13 cellular contexts compared by ENCODE assay signal in genomic region chr11:57776577-57776976, GRCh38. TPM values are rescaled to one million over a fixed set of nuclear protein-coding genes. Genes with fewer than 3 reads are reported as not detected.
DNase-seq lines count a peak whose midpoint lies in the region; ATAC-seq and TF ChIP-seq lines count a peak whose summit lies in the region.
"Had no signal": no experiment of that assay in that cellular context is flagged by ENCODE, and none has a peak within 500 bp of the region (broad histone marks: within the 10 kb centered on the region; RNA-seq: fewer than 3 reads in every experiment).

No MANE protein-coding gene starts in this region.

- H3K27me3 Mint-ChIP-seq in glutamatergic neuron (ENCODE audit: unreplicated experiment), result peaks cover 6% of the 10 kb centered on the region
- H3K27me3 Mint-ChIP-seq: stimulated activated naive CD8-positive, alpha-beta T cell treated with anti-CD3 and anti-CD28 coated beads, Interleukin-15, Interleukin-2, amounts not matched to agents 100 ng/mL and 50 ng/mL, for 24 hours had no signal

- DNase-seq in AG04450 (ENCODE audit: low read depth, low spot score) (no peak), adrenal gland (no peak), glutamatergic neuron (no peak), sigmoid colon (no peak), NCI-H524 treated with DMSO at 0.1 percent for 48 hours (lab: John Stamatoyannopoulos, UW) (no peak), retina (no peak), globus pallidus (ENCODE audit: low spot score) (no peak)
- DNase-seq: activated CD8-positive, alpha-beta memory T cell treated with anti-CD3 and anti-CD28 coated beads, Interleukin-2, amount 50 U/mL, for 4 hours; BE2C; NCI-H1417 had no signal

- H3K4me3 ChIP-seq in AG04450 (ENCODE audit: low read depth, low read length) (no peak overlapping the region), adrenal gland (no peak overlapping the region), sigmoid colon (no peak overlapping the region)

- H3K4me1 ChIP-seq in adrenal gland (replicated peaks in 1 of 2) (peaks cover 76 to 95% of the 10 kb centered on the region in 2 donors), sigmoid colon (peaks cover 0 to 99% (median 98%) of the 10 kb centered on the region in 4 donors)

- no peak for TF ChIP-seq EP300 in sigmoid colon (IDR thresholded peaks at IDR 0.05)

- peak overlapping the region; percentile 82 for H3K4me3 Mint-ChIP-seq in glutamatergic neuron (ENCODE audit: unreplicated experiment)
- H3K4me3 Mint-ChIP-seq: stimulated activated naive CD8-positive, alpha-beta T cell treated with anti-CD3 and anti-CD28 coated beads, Interleukin-15, Interleukin-2, amounts not matched to agents 100 ng/mL and 50 ng/mL, for 24 hours had no signal

- TF ChIP-seq CTCF in AG04450 (IDR thresholded peaks at IDR 0.05; ENCODE audit: low read depth, low read length) (no peak), adrenal gland (IDR thresholded peaks at IDR 0.05) (no peak), glutamatergic neuron (IDR thresholded peaks at IDR 0.05; ENCODE audit: partially characterized antibody, unreplicated experiment) (no peak), sigmoid colon (IDR thresholded peaks at IDR 0.05) (no peak)

- no peak for ATAC-seq in HG03025 (IDR thresholded peaks at IDR 0.05; ENCODE audit: low FRiP score, unreplicated experiment)

- H3K9me3 Mint-ChIP-seq in glutamatergic neuron (ENCODE audit: unreplicated experiment), result no peaks in the 10 kb centered on the region
- H3K9me3 Mint-ChIP-seq: stimulated activated naive CD8-positive, alpha-beta T cell treated with anti-CD3 and anti-CD28 coated beads, Interleukin-15, Interleukin-2, amounts not matched to agents 100 ng/mL and 50 ng/mL, for 24 hours had no signal

- H3K36me3 Mint-ChIP-seq in glutamatergic neuron (ENCODE audit: unreplicated experiment), result no peaks in the 10 kb centered on the region

- no peak for TF ChIP-seq POLR2A in adrenal gland (IDR thresholded peaks at IDR 0.05)
- TF ChIP-seq POLR2A in sigmoid colon (IDR thresholded peaks at IDR 0.05), result no peak

- H3K27ac Mint-ChIP-seq in glutamatergic neuron (ENCODE audit: unreplicated experiment), result peak overlapping the region; percentile 90
- H3K27ac Mint-ChIP-seq: stimulated activated naive CD8-positive, alpha-beta T cell treated with anti-CD3 and anti-CD28 coated beads, Interleukin-15, Interleukin-2, amounts not matched to agents 100 ng/mL and 50 ng/mL, for 24 hours had no signal

- 6 to 33% (median 16%) methylated on average over 1 of the region's 1 CpG for WGBS in adrenal gland, 4 donors
- WGBS in sigmoid colon, 2 donors, result 12 to 47% methylated on average over 1 of the region's 1 CpG

- intact Hi-C loops in adrenal gland (cut with DNase I), result no loop called here
- intact Hi-C loops in sigmoid colon (cut with DNase I), result no loop called here

- H3K4me1 Mint-ChIP-seq in glutamatergic neuron (ENCODE audit: low read depth, unreplicated experiment), result peaks cover 71% of the 10 kb centered on the region

- H3K27ac ChIP-seq in AG04450 (ENCODE audit: low read depth, low read length) (peak overlapping the region; percentile 55), adrenal gland (peak overlapping the region in 3 of 5 donors; percentile 76 to 92 (median 82)), sigmoid colon (peak overlapping the region; percentile 72 to 86 (median 82))

- H3K9me3 ChIP-seq in AG04450 (ENCODE audit: control insufficient read depth, insufficient read depth, low read length), result no peaks in the 10 kb centered on the region
- no peaks in the 10 kb centered on the region for H3K9me3 ChIP-seq in adrenal gland (replicated peaks in 1 of 3)
- no peaks in the 10 kb centered on the region for H3K9me3 ChIP-seq in sigmoid colon
- H3K9me3 ChIP-seq: BE2C had no signal

- no peaks in the 10 kb centered on the region for H3K27me3 ChIP-seq in AG04450 (ENCODE audit: control insufficient read depth, insufficient read depth, low read length)
- no peaks in the 10 kb centered on the region for H3K27me3 ChIP-seq in adrenal gland
- no peaks in the 10 kb centered on the region for H3K27me3 ChIP-seq in sigmoid colon
- H3K27me3 ChIP-seq: BE2C had no signal

- POLR2A ChIA-PET in AG04450 (lab: Yijun Ruan, JAX), result interaction anchor here (0.9 to 1.6 kb wide), 4 partner anchors 10 to 36 kb away, joined by 4 to 5 read pairs (median 4); partner anchors contain the start of genes CTNND1 and SELENOH

- CTCF ChIA-PET in AG04450 (lab: Charles Lee), result interaction anchor here (1.0 to 8.9 kb wide), 4 partner anchors 12 to 747 kb away, joined by 3 to 79 read pairs (median 6); partner anchors contain the start of gene CTNND1

- H3K36me3 ChIP-seq in adrenal gland (replicated peaks in 1 of 2) (no peaks in the 10 kb centered on the region), sigmoid colon (no peaks in the 10 kb centered on the region)
- H3K36me3 ChIP-seq: BE2C had no signal

RNA-seq across cellular contexts. Expression of gene CTNND1, which starts 15.0 kb away (rescaled TPM):
- polyA plus RNA-seq in AG04450 (2011; rRNA removed) (190 and 191 TPM in 2 replicates), adrenal gland (10 to 100 TPM; 26.3 to 80.2 (median 31.2) TPM), sigmoid colon (100 to 1,000 TPM in 1 of 3 donors, 10 to 100 TPM in 2; 84.7 to 132 (median 99.9) TPM)
- 509 and 760 TPM in 2 replicates for polyA minus RNA-seq in AG04450 (2011; rRNA and poly(A)+ RNA removed)
- total RNA-seq in adrenal gland (100 to 1,000 TPM in 7 of 8 donors, 10 to 100 TPM in 1; 90.8 to 152 (median 118) TPM), glutamatergic neuron (ENCODE audit: unreplicated experiment) (344 TPM), sigmoid colon (100 to 1,000 TPM in 1 of 4 donors, 10 to 100 TPM in 3; 66.0 to 102 (median 86.9) TPM)

RNA-seq across cellular contexts. Expression of gene BTBD18, which starts 25.0 kb away (rescaled TPM):
- polyA plus RNA-seq in AG04450 (2011; rRNA removed), result not detected in 2 replicates
- not detected in 2 replicates for polyA minus RNA-seq in AG04450 (2011; rRNA and poly(A)+ RNA removed)
- not detected for total RNA-seq in adrenal gland
- polyA plus RNA-seq in adrenal gland, result not detected
- total RNA-seq in glutamatergic neuron (ENCODE audit: unreplicated experiment), result not detected
- total RNA-seq in sigmoid colon, result not detected
- polyA plus RNA-seq in sigmoid colon, result under 1 TPM in 1 of 3 donors, not detected in 2; 0.03 TPM
- total RNA-seq: liver had no signal

RNA-seq across cellular contexts. Expression of gene SELENOH, which starts 35.3 kb away (rescaled TPM):
- polyA plus RNA-seq in AG04450 (2011; rRNA removed), result 94.8 and 104 TPM in 2 replicates
- 12.7 and 15.1 TPM in 2 replicates for polyA minus RNA-seq in AG04450 (2011; rRNA and poly(A)+ RNA removed)
- 100 to 1,000 TPM; 145 to 327 (median 257) TPM for total RNA-seq in adrenal gland
- polyA plus RNA-seq in adrenal gland, result 100 to 1,000 TPM in 2 of 3 donors, 10 to 100 TPM in 1; 33.8 to 150 (median 131) TPM
- 98.8 TPM for total RNA-seq in glutamatergic neuron (ENCODE audit: unreplicated experiment)
- total RNA-seq in sigmoid colon, result 100 to 1,000 TPM; 130 to 188 (median 132) TPM
- 100 to 1,000 TPM; 149 to 180 (median 156) TPM for polyA plus RNA-seq in sigmoid colon
